ENCODE assay signal across 16 cellular contexts in the genomic region with DNA sequence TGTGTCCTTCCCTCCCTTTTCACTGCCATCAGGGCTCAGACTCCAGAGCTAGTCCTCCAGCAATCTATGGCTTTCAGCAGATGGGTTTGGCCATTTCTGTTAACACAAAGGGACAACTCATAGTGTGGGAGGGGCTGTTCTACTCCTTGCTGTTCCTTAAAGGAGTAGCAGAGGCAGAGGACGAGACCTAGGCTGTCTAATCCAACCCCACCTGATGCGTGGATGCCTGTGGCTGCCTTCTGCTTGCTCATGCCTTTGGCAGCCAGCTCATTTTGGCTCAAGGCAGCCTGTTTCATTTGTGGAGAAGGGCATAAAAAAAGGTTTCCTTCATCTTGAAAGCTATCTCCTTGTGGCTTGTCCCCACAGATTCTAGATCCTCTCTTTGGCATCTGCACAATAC. TPM values are rescaled to one million over a fixed set of nuclear protein-coding genes. Genes with fewer than 3 reads are reported as not detected.
DNase-seq lines count a peak whose midpoint lies in the region; ATAC-seq, FAIRE-seq and TF ChIP-seq lines count a peak whose summit lies in the region.
"Had no signal": no experiment of that assay in that cellular context is flagged by ENCODE, and none has a peak within 500 bp of the region (broad histone marks: within the 10 kb centered on the region; RNA-seq: fewer than 3 reads in every experiment).

No MANE protein-coding gene starts in this region.

- TF ChIP-seq CTCF in brain (conservative IDR thresholded peaks at IDR 0.05) (no peak), kidney epithelial cell (IDR thresholded peaks at IDR 0.05; ENCODE audit: insufficient read depth, low read length, poor library complexity, severe bottlenecking) (no peak), pancreas (IDR thresholded peaks at IDR 0.05) (no peak)

- H3K27me3 Mint-ChIP-seq in brain = peaks cover 2% of the 10 kb centered on the region
- H3K27me3 Mint-ChIP-seq in activated naive CD4-positive, alpha-beta T cell treated with anti-CD3 and anti-CD28 coated beads, Interleukin-2, amount 10 ng/mL, durations not matched to agents 7 days and 5 days = peaks cover 4% of the 10 kb centered on the region

- peaks cover 2% of the 10 kb centered on the region for H3K4me1 Mint-ChIP-seq in brain
- H3K4me1 Mint-ChIP-seq in activated naive CD4-positive, alpha-beta T cell treated with anti-CD3 and anti-CD28 coated beads, Interleukin-2, amount 10 ng/mL, durations not matched to agents 7 days and 5 days = peaks cover 2% of the 10 kb centered on the region

- H3K4me3 ChIP-seq in kidney epithelial cell (ENCODE audit: low read depth, low read length) (no peak overlapping the region), pancreas (no peak overlapping the region)
- H3K4me3 ChIP-seq: HAP-1, spleen had no signal

- no peaks in the 10 kb centered on the region for H3K9me3 ChIP-seq in pancreas
- H3K9me3 ChIP-seq: BE2C, HAP-1, spleen had no signal

- DNase-seq in AG08395 (ENCODE audit: low spot score) = peak; percentile 92
- peak; percentile 55 for DNase-seq in HT-29 (ENCODE audit: low spot score)
- peak; percentile 86 for DNase-seq in kidney epithelial cell (ENCODE audit: low read depth)
- DNase-seq in activated naive CD4-positive, alpha-beta T cell treated with anti-CD3 and anti-CD28 coated beads, Interleukin-2, amount 10 ng/mL, durations not matched to agents 7 days and 5 days = no peak
- DNase-seq in pancreas = no peak
- no peak for DNase-seq in activated CD4-positive, alpha-beta T cell treated with anti-CD3 and anti-CD28 coated beads, Interleukin-2, amount 50 U/mL, for 1 hour
- DNase-seq: activated T-cell treated with anti-CD3 and anti-CD28 coated beads, Interleukin-2, amount 50 U/mL, for 48 hours; BE2C; NCI-H2171; spleen; stimulated activated naive CD4-positive, alpha-beta T cell treated with Interleukin-2 at 50 U/mL for 16 hours had no signal

- 82 to 86% methylated on average over 2 of the region's 2 CpGs for WGBS in pancreas, 2 donors

- intact Hi-C loops in pancreas (cut with DNase I) = no loop called here

- no peak overlapping the region for H3K4me3 Mint-ChIP-seq in brain
- H3K4me3 Mint-ChIP-seq in activated naive CD4-positive, alpha-beta T cell treated with anti-CD3 and anti-CD28 coated beads, Interleukin-2, amount 10 ng/mL, durations not matched to agents 7 days and 5 days = no peak overlapping the region
- H3K4me3 Mint-ChIP-seq: T-helper 1 cell treated with Interleukin-12 subunit alpha and Interleukin-12 subunit beta and Interleukin-4 antibody, amounts not matched to agents 30 μg/mL and 1 μg/mL, for 36 hours had no signal

- no peaks in the 10 kb centered on the region for H3K4me1 ChIP-seq in pancreas
- H3K4me1 ChIP-seq: BE2C had no signal

- FAIRE-seq in pancreas (lab: Jason Lieb, UNC) = no peak
- FAIRE-seq: GM18507 had no signal

- ATAC-seq in GM19455 (IDR thresholded peaks at IDR 0.05; ENCODE audit: unreplicated experiment) = no peak
- no peak for ATAC-seq in pancreas

- CTCF ChIA-PET in activated naive CD4-positive, alpha-beta T cell treated with anti-CD3 and anti-CD28 coated beads, Interleukin-2, amount 10 ng/mL, durations not matched to agents 7 days and 5 days (lab: Charles Lee) = interaction anchor here (0.8 to 1.7 kb wide), 3 partner anchors 51 to 80 kb away, joined by 3 to 5 read pairs (median 3); a partner anchor contains a TSS

- H3K36me3 ChIP-seq in kidney epithelial cell (ENCODE audit: control insufficient read depth, insufficient read depth, low read length) = no peaks in the 10 kb centered on the region
- H3K36me3 ChIP-seq in pancreas = no peaks in the 10 kb centered on the region
- H3K36me3 ChIP-seq: BE2C, HAP-1, spleen had no signal

- H3K27ac ChIP-seq in pancreas = no peak overlapping the region
- H3K27ac ChIP-seq: spleen had no signal

- H3K27me3 ChIP-seq in kidney epithelial cell (ENCODE audit: control insufficient read depth, insufficient read depth, low read length) = no peaks in the 10 kb centered on the region
- H3K27me3 ChIP-seq in pancreas = no peaks in the 10 kb centered on the region
- H3K27me3 ChIP-seq: BE2C, spleen had no signal

- peaks cover 0 to 3% (median 3%) of the 10 kb centered on the region in 5 experiments for H3K9me3 Mint-ChIP-seq in brain
- no peaks in the 10 kb centered on the region for H3K9me3 Mint-ChIP-seq in activated naive CD4-positive, alpha-beta T cell treated with anti-CD3 and anti-CD28 coated beads, Interleukin-2, amount 10 ng/mL, durations not matched to agents 7 days and 5 days
- H3K9me3 Mint-ChIP-seq: T-helper 1 cell treated with Interleukin-12 subunit alpha and Interleukin-12 subunit beta and Interleukin-4 antibody, amounts not matched to agents 30 μg/mL and 1 μg/mL, for 36 hours had no signal

- H3K27ac Mint-ChIP-seq in brain = peak overlapping the region in 3 of 5 experiments; percentile 11 to 59 (median 56)
- no peak overlapping the region for H3K27ac Mint-ChIP-seq in activated naive CD4-positive, alpha-beta T cell treated with anti-CD3 and anti-CD28 coated beads, Interleukin-2, amount 10 ng/mL, durations not matched to agents 7 days and 5 days
- H3K27ac Mint-ChIP-seq: T-helper 1 cell treated with Interleukin-12 subunit alpha and Interleukin-12 subunit beta and Interleukin-4 antibody, amounts not matched to agents 30 μg/mL and 1 μg/mL, for 36 hours had no signal

- no peaks in the 10 kb centered on the region for H3K36me3 Mint-ChIP-seq in brain
- no peaks in the 10 kb centered on the region for H3K36me3 Mint-ChIP-seq in activated naive CD4-positive, alpha-beta T cell treated with anti-CD3 and anti-CD28 coated beads, Interleukin-2, amount 10 ng/mL, durations not matched to agents 7 days and 5 days

RNA-seq across cellular contexts. Expression of a gene that starts 27.0 kb away (rescaled TPM):
- total RNA-seq in HT-29 (2014; rRNA removed; shearing (Covaris generic)) = 13.7 and 15.4 TPM in 2 replicates
- 20.9 TPM for polyA plus RNA-seq in brain (ENCODE audit: insufficient read depth, low read depth, low replicate concordance)
- 4.6 and 5.9 TPM in 2 replicates for total RNA-seq in kidney epithelial cell
- total RNA-seq in pancreas = 1 to 10 TPM in 1 of 6 donors, under 1 TPM in 4, not detected in 1; 0.16 to 1.0 (median 0.34) TPM
- polyA plus RNA-seq in pancreas = under 1 TPM; 0.68 to 0.96 TPM

RNA-seq across cellular contexts. Expression of a gene that starts 58.6 kb away (rescaled TPM):
- 169 and 180 TPM in 2 replicates for total RNA-seq in HT-29 (2014; rRNA removed; shearing (Covaris generic))
- polyA plus RNA-seq in brain (ENCODE audit: insufficient read depth, low read depth, low replicate concordance) (188 TPM), pancreas (10 to 100 TPM; 28.5 to 53.2 TPM)
- total RNA-seq in kidney epithelial cell (428 and 441 TPM in 2 replicates), pancreas (100 to 1,000 TPM in 2 of 6 donors, 10 to 100 TPM in 4; 40.7 to 146 (median 69.5) TPM)

Comparison
In these comparisons a context has a peak if more than half of its experiments do, and no peak if none do; other contexts are left out.
1. DNase-seq: peak in AG08395 (single experiment), HT-29 (single experiment) and kidney epithelial cell (single experiment); none in activated naive CD4-positive, alpha-beta T cell treated with anti-CD3 and anti-CD28 coated beads, Interleukin-2, amount 10 ng/mL, durations not matched to agents 7 days and 5 days (single experiment), pancreas (0 of 6) and activated CD4-positive, alpha-beta T cell treated with anti-CD3 and anti-CD28 coated beads, Interleukin-2, amount 50 U/mL, for 1 hour (single experiment).